ENCODE assay signal across 8 cellular contexts in genomic region chr19:6417713-6418561, GRCh38. TPM values are rescaled to one million over a fixed set of nuclear protein-coding genes. Genes with fewer than 3 reads are reported as not detected.
DNase-seq lines count a peak whose midpoint lies in the region; ATAC-seq and TF ChIP-seq lines count a peak whose summit lies in the region.

No MANE protein-coding gene starts in this region.

- peak; percentile 27 for DNase-seq in Daoy (ENCODE audit: low read depth)
- DNase-seq in fibroblast of the aortic adventitia (ENCODE audit: low read depth), result no peak
- DNase-seq in osteoblast (ENCODE audit: insufficient read length, low spot score, missing footprints), result peak; percentile 97
- no peak for DNase-seq in activated CD4-positive, alpha-beta T cell treated with anti-CD3 and anti-CD28 coated beads, Interleukin-2, amount 50 U/mL, for 4 hours
- no peak for DNase-seq in lower leg skin (ENCODE audit: low spot score in 2 of 2)
- no peak for DNase-seq in NCI-H446 (lab: John Stamatoyannopoulos, UW)

- no peak overlapping the region for H3K4me2 ChIP-seq in osteoblast (ENCODE audit: insufficient read depth, low read length)

- H3K27ac ChIP-seq in osteoblast (ENCODE audit: low read depth, low read length), result no peak overlapping the region

- H3K4me1 ChIP-seq in osteoblast (ENCODE audit: insufficient read depth, low read length), result no peaks in the 10 kb centered on the region

- no peak for TF ChIP-seq POLR2A in lower leg skin (IDR thresholded peaks at IDR 0.05)

- no peaks in the 10 kb centered on the region for H3K9me3 ChIP-seq in osteoblast (ENCODE audit: low read depth, low read length)

- H3K36me3 ChIP-seq in osteoblast (ENCODE audit: insufficient read depth, low read length), result peaks cover 83% of the 10 kb centered on the region

- peak; percentile 59 for TF ChIP-seq CTCF in fibroblast of the aortic adventitia (IDR thresholded peaks at IDR 0.05; ENCODE audit: insufficient read depth, low read length)
- TF ChIP-seq CTCF in osteoblast (IDR thresholded peaks at IDR 0.05; ENCODE audit: extremely low read depth, low read depth, low read length), result peak; percentile 52
- TF ChIP-seq CTCF in lower leg skin (IDR thresholded peaks at IDR 0.05), result no peak

- no peak overlapping the region for H2AFZ ChIP-seq in osteoblast (ENCODE audit: low read length)

- 79 to 80% methylated on average over 31 to 32 of the region's 33 CpGs for WGBS in lower leg skin, 2 donors

- no peak overlapping the region for H3K4me3 ChIP-seq in fibroblast of the aortic adventitia (ENCODE audit: low read depth, low read length)
- no peak overlapping the region for H3K4me3 ChIP-seq in osteoblast (ENCODE audit: insufficient read depth, low read length)
- H3K4me3 ChIP-seq in lower leg skin (ENCODE audit: low read depth, poor library complexity, severe bottlenecking), result no peak overlapping the region

- intact Hi-C loops in lower leg skin (cut with DNase I; ENCODE audit: low total_unique reads), result no loop called here

- no peaks in the 10 kb centered on the region for H3K27me3 ChIP-seq in osteoblast (ENCODE audit: insufficient read depth, low read length)

- ATAC-seq in SK-N-SH treated with all-trans-retinoic acid at 6 μM for 48 hours, result peak; percentile 79
- ATAC-seq in HG03175 (IDR thresholded peaks at IDR 0.05; ENCODE audit: unreplicated experiment), result no peak

- H3K79me2 ChIP-seq in osteoblast (ENCODE audit: insufficient read depth, low read length), result peaks cover 54% of the 10 kb centered on the region

- peaks cover 52% of the 10 kb centered on the region for H4K20me1 ChIP-seq in osteoblast (ENCODE audit: insufficient read depth, low read length)

TF ChIP-seq in SK-N-SH treated with all-trans-retinoic acid at 6 μM for 48 hours, 23 proteins besides CTCF, POLR2A, EP300 and RAD21:
- TF ChIP-seq ZFP30 (CRISPR knock-in tag; IDR thresholded peaks at IDR 0.05), result no peak
- TF ChIP-seq ESRRG (CRISPR knock-in tag; IDR thresholded peaks at IDR 0.05), result no peak
- no peak for TF ChIP-seq TOX (CRISPR knock-in tag; IDR thresholded peaks at IDR 0.05; ENCODE audit: borderline replicate concordance)
- TF ChIP-seq SNAI2 (CRISPR knock-in tag; IDR thresholded peaks at IDR 0.05), result no peak
- no peak for TF ChIP-seq CSDC2 (CRISPR knock-in tag; IDR thresholded peaks at IDR 0.05)
- no peak for TF ChIP-seq ZNF565 (CRISPR knock-in tag; conservative IDR thresholded peaks at IDR 0.05; ENCODE audit: low read depth)

RNA-seq across cellular contexts. Expression of gene KHSRP, which starts 6.7 kb away (rescaled TPM):
- total RNA-seq in Daoy (2014; rRNA removed; shearing (Covaris generic)), result 76.0 and 84.9 TPM in 2 replicates
- 30.4 and 86.5 TPM in 2 replicates for total RNA-seq in fibroblast of the aortic adventitia (ENCODE audit: low replicate concordance)
- total RNA-seq in osteoblast, result 89.9 and 90.5 TPM in 2 replicates
- 100 to 1,000 TPM; 116 to 143 (median 131) TPM for total RNA-seq in lower leg skin

RNA-seq across cellular contexts. Expression of gene SLC25A41, which starts 15.6 kb away (rescaled TPM):
- not detected in 2 replicates for total RNA-seq in Daoy (2014; rRNA removed; shearing (Covaris generic))
- total RNA-seq in fibroblast of the aortic adventitia (ENCODE audit: low replicate concordance) (not detected in 2 replicates), osteoblast (not detected in 2 replicates), lower leg skin (under 1 TPM in 1 of 4 donors, not detected in 3; 0.21 TPM)

RNA-seq across cellular contexts. Expression of gene GTF2F1, which starts 25.0 kb away (rescaled TPM):
- 57.5 and 82.3 TPM in 2 replicates for total RNA-seq in Daoy (2014; rRNA removed; shearing (Covaris generic))
- total RNA-seq in fibroblast of the aortic adventitia (ENCODE audit: low replicate concordance), result 33.6 and 59.2 TPM in 2 replicates
- total RNA-seq in osteoblast, result 47.1 and 48.1 TPM in 2 replicates
- 10 to 100 TPM; 33.2 to 59.5 (median 43.1) TPM for total RNA-seq in lower leg skin

RNA-seq across cellular contexts. Expression of gene SLC25A23, which starts 41.7 kb away (rescaled TPM):
- total RNA-seq in Daoy (2014; rRNA removed; shearing (Covaris generic)), result 18.1 and 23.1 TPM in 2 replicates
- total RNA-seq in fibroblast of the aortic adventitia (ENCODE audit: low replicate concordance) (27.7 and 46.9 TPM in 2 replicates), osteoblast (22.8 and 23.6 TPM in 2 replicates), lower leg skin (100 to 1,000 TPM in 1 of 4 donors, 10 to 100 TPM in 3; 60.9 to 102 (median 76.0) TPM)

RNA-seq across cellular contexts. Expression of gene PSPN, which starts 42.2 kb away (rescaled TPM):
- 1.1 and 1.6 TPM in 2 replicates for total RNA-seq in Daoy (2014; rRNA removed; shearing (Covaris generic))
- total RNA-seq in fibroblast of the aortic adventitia (ENCODE audit: low replicate concordance), result 0.41 and 1.2 TPM in 2 replicates
- total RNA-seq in osteoblast, result 1.1 and 1.2 TPM in 2 replicates
- total RNA-seq in lower leg skin, result under 1 TPM; 0.47 to 0.68 (median 0.62) TPM

Comparison
In these comparisons a context has a peak if more than half of its experiments do, and no peak if none do; other contexts are left out.
1. DNase-seq: peak in Daoy (single experiment) and osteoblast (single experiment); none in fibroblast of the aortic adventitia (single experiment), activated CD4-positive, alpha-beta T cell treated with anti-CD3 and anti-CD28 coated beads, Interleukin-2, amount 50 U/mL, for 4 hours (0 of 2), lower leg skin (0 of 2) and NCI-H446 (0 of 2).
2. CTCF ChIP-seq: peak in fibroblast of the aortic adventitia (single experiment) and osteoblast (single experiment); none in lower leg skin (0 of 3).